In genomic region chr22:35257321-35258143, GRCh38 we compare ENCODE assay signal across 8 cellular contexts. TPM values are rescaled to one million over a fixed set of nuclear protein-coding genes. Genes with fewer than 3 reads are reported as not detected.
DNase-seq lines count a peak whose midpoint lies in the region; ATAC-seq, FAIRE-seq and TF ChIP-seq lines count a peak whose summit lies in the region.

HMGXB4 (plus strand) TSS chr22:35257493; CDS start chr22:35262391, 4,898 bp downstream.

- 0 to 1% (median 0%) methylated on average over 16 to 84 of the region's 84 CpGs for WGBS in stomach, 5 donors

- peak within 1 kb of the TSS; percentile 87 for H3K9ac ChIP-seq in Loucy (ENCODE audit: low read depth, low read length, poor library complexity, severe bottlenecking)

- FAIRE-seq in H54 (lab: Jason Lieb, UNC) = no peak

- H3K4me1 ChIP-seq in Loucy (ENCODE audit: insufficient read depth, low read length, poor library complexity, severe bottlenecking) (peaks cover 35% of the 10 kb centered on the region), SJCRH30 (peaks cover 3% of the 10 kb centered on the region; the same call in 1 of the 2 replicates), foreskin keratinocyte (no peaks in the 10 kb centered on the region), stomach (peaks cover 10 to 30% (median 22%) of the 10 kb centered on the region in 4 donors)

- H3K36me3 Mint-ChIP-seq in neural crest cell (ENCODE audit: low read depth) = peaks cover 10% of the 10 kb centered on the region

- H3K4me2 ChIP-seq in Loucy (ENCODE audit: low read depth, low read length, poor library complexity, severe bottlenecking) = peak within 1 kb of the TSS; percentile 92

- intact Hi-C loops in stomach (cut with DNase I; ENCODE audit: low total_unique reads) = no loop called here

- DNase-seq in GDM1 (lab: John Stamatoyannopoulos, UW) (peak; percentile 75), H54 (ENCODE audit: insufficient read length, low spot score) (peak; percentile 72), SJCRH30 (peak; percentile 87 to 89), foreskin keratinocyte (peak; percentile 59 to 73), neural crest cell (ENCODE audit: low read depth, low spot score) (peak; percentile 76), stomach (peak; percentile 90)
- peak; percentile 84 for DNase-seq in activated gamma-delta T cell treated with anti-CD3 and anti-CD28 coated beads, Interleukin-2, amount 50 U/mL, for 16 hours (ENCODE audit: low read depth)

- TF ChIP-seq POLR2A in H54 (IDR thresholded peaks at IDR 0.05; ENCODE audit: low read depth, low read length) (peak; percentile 43), stomach (IDR thresholded peaks at IDR 0.05) (no peak)

- TF ChIP-seq EP300 in stomach (IDR thresholded peaks at IDR 0.05) = no peak

- H3K36me3 ChIP-seq in Loucy (ENCODE audit: insufficient read depth, low read length) = no peaks in the 10 kb centered on the region; the same call in 1 of the 2 replicates
- H3K36me3 ChIP-seq in SJCRH30 = peaks cover 19% of the 10 kb centered on the region
- H3K36me3 ChIP-seq in stomach = peaks cover 3 to 7% (median 6%) of the 10 kb centered on the region in 4 donors

- ATAC-seq in foreskin keratinocyte = peak; percentile 89

- H3K9me3 ChIP-seq in Loucy (ENCODE audit: insufficient read depth, low read depth, low read length) (no peaks in the 10 kb centered on the region), SJCRH30 (replicated peaks) (no peaks in the 10 kb centered on the region), stomach (no peaks in the 10 kb centered on the region)

- H4K20me1 ChIP-seq in Loucy (ENCODE audit: insufficient read depth, low read length, poor library complexity, severe bottlenecking) = peaks cover 4% of the 10 kb centered on the region

- H3K9me2 ChIP-seq in Loucy (replicated peaks; ENCODE audit: low read depth, low read length) = no peaks in the 10 kb centered on the region

- H3K4me3 ChIP-seq in Loucy (ENCODE audit: low read length, poor library complexity, severe bottlenecking) (peak within 1 kb of the TSS; percentile 84), SJCRH30 (peak within 1 kb of the TSS; percentile 88), stomach (peak within 1 kb of the TSS; percentile 73 to 93 (median 86))

- H3K79me2 ChIP-seq in Loucy (ENCODE audit: insufficient read depth, low read length) = peaks cover 33% of the 10 kb centered on the region

- H3K27ac Mint-ChIP-seq in neural crest cell (ENCODE audit: unreplicated experiment) = peak within 1 kb of the TSS; percentile 99

- H3K27me3 ChIP-seq in Loucy (ENCODE audit: insufficient read depth, low read length, poor library complexity, severe bottlenecking) (no peaks in the 10 kb centered on the region), SJCRH30 (no peaks in the 10 kb centered on the region), foreskin keratinocyte (no peaks in the 10 kb centered on the region), stomach (no peaks in the 10 kb centered on the region)

- H3K4me1 Mint-ChIP-seq in neural crest cell = peaks cover 33% of the 10 kb centered on the region

- H3K27ac ChIP-seq in SJCRH30 (peak within 1 kb of the TSS; percentile 97), foreskin keratinocyte (peak within 1 kb of the TSS; percentile 94), stomach (peak within 1 kb of the TSS; percentile 91 to 99 (median 95))

- H3F3A ChIP-seq in Loucy (ENCODE audit: low read depth) = no peaks in the 10 kb centered on the region

- no peaks in the 10 kb centered on the region for H3K9me3 Mint-ChIP-seq in neural crest cell

- peak within 1 kb of the TSS; percentile 100 for H2AFZ ChIP-seq in Loucy (ENCODE audit: low read length)

- no peaks in the 10 kb centered on the region for H3K27me3 Mint-ChIP-seq in neural crest cell (ENCODE audit: low read depth)

- H3K4me3 Mint-ChIP-seq in neural crest cell = peak within 1 kb of the TSS; percentile 96

- TF ChIP-seq CTCF in Loucy (conservative IDR thresholded peaks at IDR 0.05; ENCODE audit: low read length) = peak; percentile 20
- peak; percentile 10 for TF ChIP-seq CTCF in foreskin keratinocyte (conservative IDR thresholded peaks at IDR 0.05)
- TF ChIP-seq CTCF in neural crest cell (conservative IDR thresholded peaks at IDR 0.05) = peak; percentile 42
- no peak for TF ChIP-seq CTCF in stomach (IDR thresholded peaks at IDR 0.05)

RNA-seq across cellular contexts. Expression of gene HMGXB4, which starts in this region (rescaled TPM):
- total RNA-seq in SJCRH30 (2014; rRNA removed; shearing (Covaris generic)) = 36.2 and 43.4 TPM in 2 replicates
- total RNA-seq in foreskin keratinocyte = 19.8 and 20.5 TPM in 2 replicates
- polyA plus RNA-seq in foreskin keratinocyte = 5.4 and 7.1 TPM in 2 replicates
- total RNA-seq in neural crest cell = 44.6 and 44.7 TPM in 2 replicates
- total RNA-seq in stomach = 10 to 100 TPM; 13.3 to 31.0 (median 17.9) TPM
- polyA plus RNA-seq in stomach = 1 to 10 TPM; 4.8 to 8.6 (median 5.9) TPM

Comparison
In these comparisons a context has a peak if more than half of its experiments do, and no peak if none do; other contexts are left out.
1. Peak in every context shown above with its lines: DNase-seq, ATAC-seq, H3K4me3 ChIP-seq and H3K27ac ChIP-seq.
2. CTCF ChIP-seq: peak in Loucy (single experiment), foreskin keratinocyte (single experiment) and neural crest cell (single experiment); none in stomach (0 of 7).